25 cellular contexts compared by ENCODE assay signal in the genomic region with DNA sequence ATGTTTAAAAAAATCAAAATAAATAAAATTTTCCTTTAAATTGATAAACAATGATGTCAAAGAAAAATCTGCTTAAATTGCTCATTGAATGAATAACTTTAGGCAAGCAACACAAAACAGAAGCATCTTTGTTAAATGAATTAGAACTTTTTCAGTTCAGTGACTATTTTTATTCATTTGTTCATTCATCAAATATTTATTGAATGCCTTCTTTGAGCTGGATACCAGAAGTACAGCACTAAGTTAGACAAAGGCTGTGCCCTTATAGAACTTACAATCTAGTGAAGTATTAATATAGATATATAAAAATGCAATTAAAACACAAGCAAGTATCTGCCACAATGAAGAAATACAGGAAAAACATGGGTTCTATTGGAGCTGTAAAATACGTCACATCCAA.
"Had no signal": no experiment of that assay in that cellular context is flagged by ENCODE, and none has a peak within 500 bp of the region (broad histone marks: within the 10 kb centered on the region; RNA-seq: fewer than 3 reads in every experiment).

No MANE protein-coding gene starts in this region.

- H3K4me1 Mint-ChIP-seq: nephron had no signal

- H3K27me3 Mint-ChIP-seq: naive thymus-derived CD8-positive, alpha-beta T cell; stimulated activated naive CD8-positive, alpha-beta T cell treated with anti-CD3 and anti-CD28 coated beads, Interleukin-15, Interleukin-2, amounts not matched to agents 100 ng/mL and 50 ng/mL, for 24 hours had no signal

- H3K36me3 ChIP-seq: lower lobe of right lung, pancreas, prostate gland, upper lobe of left lung, vagina had no signal

- H3K9me3 ChIP-seq: lower lobe of right lung, pancreas, prostate gland, spleen, transverse colon, upper lobe of left lung, vagina had no signal

- H3K4me2 ChIP-seq: hepatocyte had no signal

- H3K9me3 Mint-ChIP-seq: stimulated activated effector memory CD8-positive, alpha-beta T cell treated with anti-CD3 and anti-CD28 coated beads, Interleukin-12 subunit alpha, Interleukin-12 subunit beta, amount 100 ng/mL, for 72 hours; stimulated activated naive CD8-positive, alpha-beta T cell treated with anti-CD3 and anti-CD28 coated beads, Interleukin-15, Interleukin-2, amounts not matched to agents 100 ng/mL and 50 ng/mL, for 24 hours had no signal

- H3K4me3 Mint-ChIP-seq: naive thymus-derived CD8-positive, alpha-beta T cell; nephron; neural crest cell; stimulated activated effector memory CD8-positive, alpha-beta T cell treated with anti-CD3 and anti-CD28 coated beads, Interleukin-12 subunit alpha, Interleukin-12 subunit beta, amount 100 ng/mL, for 72 hours; stimulated activated naive CD8-positive, alpha-beta T cell treated with anti-CD3 and anti-CD28 coated beads, Interleukin-15, Interleukin-2, amounts not matched to agents 100 ng/mL and 50 ng/mL, for 24 hours had no signal

- H3K4me3 ChIP-seq: hepatocyte, lower lobe of right lung, pancreas, prostate gland, spleen, transverse colon, upper lobe of left lung, vagina had no signal

- H3K36me3 Mint-ChIP-seq: stimulated activated effector memory CD8-positive, alpha-beta T cell treated with anti-CD3 and anti-CD28 coated beads, Interleukin-12 subunit alpha, Interleukin-12 subunit beta, amount 100 ng/mL, for 72 hours had no signal

- H3K27ac ChIP-seq: hepatocyte, lower lobe of right lung, pancreas, prostate gland, spleen, transverse colon, upper lobe of left lung, vagina had no signal

- H3K4me1 ChIP-seq: prostate gland had no signal

- ATAC-seq: left lobe of liver; lower lobe of right lung; naive thymus-derived CD8-positive, alpha-beta T cell; right cardiac atrium; sciatic nerve; stimulated activated effector memory CD8-positive, alpha-beta T cell treated with anti-CD3 and anti-CD28 coated beads, Interleukin-12 subunit alpha, Interleukin-12 subunit beta, amount 100 ng/mL, for 72 hours had no signal

- H3K27ac Mint-ChIP-seq: naive thymus-derived CD8-positive, alpha-beta T cell; nephron; stimulated activated effector memory CD8-positive, alpha-beta T cell treated with anti-CD3 and anti-CD28 coated beads, Interleukin-12 subunit alpha, Interleukin-12 subunit beta, amount 100 ng/mL, for 72 hours; stimulated activated naive CD8-positive, alpha-beta T cell treated with anti-CD3 and anti-CD28 coated beads, Interleukin-15, Interleukin-2, amounts not matched to agents 100 ng/mL and 50 ng/mL, for 24 hours had no signal

- H3K27me3 ChIP-seq: hepatocyte, pancreas, spleen, transverse colon, upper lobe of left lung, vagina had no signal

- H2AFZ ChIP-seq: hepatocyte had no signal

- FAIRE-seq: pancreas, small intestine had no signal

- DNase-seq: islet precursor cell; lower lobe of right lung; mammary epithelial cell; mesenchymal stem cell; naive thymus-derived CD8-positive, alpha-beta T cell; nucleus accumbens; pancreas; posterior cingulate gyrus; retina; right cardiac atrium; small intestine; spleen; stimulated activated CD4-positive, alpha-beta T cell treated with anti-CD3 and anti-CD28 coated beads, Interleukin-4, amount 100 ng/mL, for 24 hours; stimulated activated naive CD4-positive, alpha-beta T cell; transverse colon; upper lobe of left lung had no signal
